In genomic region chr6:3908961-3909360, GRCh38 we compare ENCODE assay signal across 28 cellular contexts. TPM values are rescaled to one million over a fixed set of nuclear protein-coding genes. Genes with fewer than 3 reads are reported as not detected.
DNase-seq lines count a peak whose midpoint lies in the region; ATAC-seq, FAIRE-seq and TF ChIP-seq lines count a peak whose summit lies in the region.
"Had no signal": no experiment of that assay in that cellular context is flagged by ENCODE, and none has a peak within 500 bp of the region (broad histone marks: within the 10 kb centered on the region; RNA-seq: fewer than 3 reads in every experiment).

No MANE protein-coding gene starts in this region.

- in situ Hi-C loops in HepG2 (cut with HindIII; ENCODE audit: extremely low pct_ligation_motif_present, low pct_unique_long_range_greater_than_20kb): no loop called here

- no peaks in the 10 kb centered on the region for H4K20me1 ChIP-seq in HepG2 (ENCODE audit: insufficient read depth, low read length)

- H3K9me3 ChIP-seq in HepG2 (ENCODE audit: low read length): no peaks in the 10 kb centered on the region
- H3K9me3 ChIP-seq in right lobe of liver: no peaks in the 10 kb centered on the region
- H3K9me3 ChIP-seq in skeletal muscle tissue (ENCODE audit: control insufficient read depth in 3 of 3, low read length in 3 of 3): no peaks in the 10 kb centered on the region
- H3K9me3 ChIP-seq: BE2C had no signal

- WGBS in HepG2 (ENCODE audit: low lambda C conversion rate): 100% methylated on average over 3 of the region's 6 CpGs
- WGBS in right lobe of liver (ENCODE audit: insufficient coverage, low coverage, low lambda C conversion rate, missing lambda C conversion rate): 95% methylated on average over 3 of the region's 6 CpGs

- no peak for TF ChIP-seq RAD21 in HepG2 (CRISPR knock-in tag; IDR thresholded peaks at IDR 0.05)

- FAIRE-seq in HepG2 (lab: Jason Lieb, UNC): no peak
- FAIRE-seq: GM12892, GM19239, K562, RCC 7860 had no signal

- peak overlapping the region; percentile 69 for H3K4me2 ChIP-seq in HepG2 (ENCODE audit: low read depth, low read length)

- H3K36me3 ChIP-seq in HepG2 (replicated peaks in 1 of 2; ENCODE audit: control insufficient read depth in 1 of 2, insufficient read depth in 2 of 2, low read length in 2 of 2) (no peaks in the 10 kb centered on the region), right lobe of liver (no peaks in the 10 kb centered on the region), skeletal muscle tissue (ENCODE audit: control insufficient read depth in 3 of 3, insufficient read depth in 3 of 3, low read length in 3 of 3) (no peaks in the 10 kb centered on the region)
- H3K36me3 ChIP-seq: BE2C had no signal

- TF ChIP-seq POLR2A in HepG2 (IDR thresholded peaks at IDR 0.05; ENCODE audit: insufficient read depth in 1 of 2, low read depth in 2 of 2, low read length in 2 of 2) (no peak), right lobe of liver (IDR thresholded peaks at IDR 0.05) (no peak)

- ATAC-seq in HepG2 (no peak), right lobe of liver (no peak), GM21723 (IDR thresholded peaks at IDR 0.05; ENCODE audit: unreplicated experiment) (no peak)
- ATAC-seq: K562 had no signal

- intact Hi-C loops in HepG2 (cut with micrococcal nuclease; ENCODE audit: unreplicated experiment) (no loop called here), right lobe of liver (cut with DNase I) (no loop called here)

- POLR2A ChIA-PET in HepG2 (lab: Yijun Ruan, JAX): interaction anchor here (1.3 to 3.3 kb wide), 5 partner anchors 14 to 83 kb away, joined by 3 to 14 read pairs (median 9); no protein-coding TSS in a partner anchor

- no peak for TF ChIP-seq CTCF in HepG2 (CRISPR knock-in tag; IDR thresholded peaks at IDR 0.05)
- TF ChIP-seq CTCF in right lobe of liver (IDR thresholded peaks at IDR 0.05): no peak

- H3K27ac ChIP-seq in HepG2 (ENCODE audit: extremely low read length, insufficient read depth, low read length) (peak overlapping the region; percentile 23), right lobe of liver (no peak overlapping the region), skeletal muscle tissue (ENCODE audit: low read depth, low read length) (peak overlapping the region; percentile 67)

- DNase-seq in HepG2 (ENCODE audit: low spot score) (no peak), right lobe of liver (no peak), myocyte (ENCODE audit: low read depth) (peak; percentile 73), T-helper 9 cell (no peak), cerebellar nuclear complex (lab: John Stamatoyannopoulos, UW) (no peak)
- DNase-seq: 8988T; ACHN; BE2C; CD8-positive, alpha-beta memory T cell; DMS 273 treated with DMSO at 0.1 percent for 48 hours; DND-41; H7; Kasumi-1; NCI-H1092 treated with DMSO at 0.1 percent for 48 hours; NCI-H1436; NCI-H187 treated with DMSO at 0.1 percent for 48 hours; NCI-H2171 treated with DMSO at 0.1 percent for 48 hours; NCI-H345; NCI-H524 treated with DMSO at 0.1 percent for 48 hours; NCI-H774; SIG-M5 had no signal

- TF ChIP-seq EP300 in HepG2 (IDR thresholded peaks at IDR 0.05; ENCODE audit: low read depth in 2 of 2, low read length in 2 of 2): no peak
- no peak for TF ChIP-seq EP300 in HepG2 (CRISPR knock-in tag; IDR thresholded peaks at IDR 0.05; ENCODE audit: borderline replicate concordance)

- H3K27me3 ChIP-seq in HepG2 (ENCODE audit: control insufficient read depth in 1 of 2, insufficient read depth in 2 of 2, low read length in 2 of 2): no peaks in the 10 kb centered on the region
- H3K27me3 ChIP-seq in right lobe of liver: no peaks in the 10 kb centered on the region
- no peaks in the 10 kb centered on the region for H3K27me3 ChIP-seq in skeletal muscle tissue (ENCODE audit: control insufficient read depth in 3 of 3, insufficient read depth in 3 of 3, low read length in 3 of 3)

- H3K9ac ChIP-seq in HepG2 (ENCODE audit: insufficient read depth, low read depth, low read length) (no peak overlapping the region), skeletal muscle tissue (ENCODE audit: low read depth in 1 of 3, low read length in 3 of 3) (no peak overlapping the region)

- H3K4me1 ChIP-seq in HepG2 (ENCODE audit: insufficient read depth, low read length) (peaks cover 91% of the 10 kb centered on the region), right lobe of liver (peaks cover 0 to 36% (median 21%) of the 10 kb centered on the region in 4 donors), skeletal muscle tissue (ENCODE audit: control insufficient read depth in 3 of 3, insufficient read depth in 3 of 3, low read length in 3 of 3) (peaks cover 53 to 71% (median 64%) of the 10 kb centered on the region in 3 donors)

- H3K79me2 ChIP-seq in HepG2 (ENCODE audit: insufficient read depth, low read length): peaks cover 13% of the 10 kb centered on the region

- BruUV-seq in HepG2 (replicated peaks; lab: Mats Ljungman, UMichigan): no TSS peak

- no peak overlapping the region for H2AFZ ChIP-seq in HepG2 (ENCODE audit: low read length)

- CTCF ChIA-PET in HepG2 (lab: Yijun Ruan, JAX; ENCODE audit: low intra/inter-chr PET ratio, low total read pairs): no interaction called here

- H3K4me3 ChIP-seq in HepG2 (replicated peaks in 1 of 3; ENCODE audit: insufficient read depth in 1 of 3, low read depth in 2 of 3, low read length in 3 of 3): peak overlapping the region in 1 of 3 experiments; percentile 4; a peak in 1 of 6 replicates
- no peak overlapping the region for H3K4me3 ChIP-seq in right lobe of liver
- peak overlapping the region in 1 of 3 donors; percentile 2 for H3K4me3 ChIP-seq in skeletal muscle tissue (ENCODE audit: low read length in 3 of 3)
- H3K4me3 ChIP-seq: K562 had no signal

TF ChIP-seq in HepG2, 621 proteins besides CTCF, POLR2A, EP300 and RAD21 (continues in another document):
- 0 out of 2 replicates have a peak, but pooled peaks have one; percentile 36 for TF ChIP-seq ZBTB4 (CRISPR knock-in tag; IDR thresholded peaks at IDR 0.05; ENCODE audit: borderline replicate concordance)
- peak; percentile 46; the same call in 1 of the 2 replicates for TF ChIP-seq ZNF225 (CRISPR knock-in tag; IDR thresholded peaks at IDR 0.05)
- no peak for TF ChIP-seq ZSCAN29 (CRISPR knock-in tag; conservative IDR thresholded peaks at IDR 0.05)
- 0 out of 2 replicates have a peak, but pooled peaks have one; percentile 18 for TF ChIP-seq HIVEP1 (CRISPR knock-in tag; IDR thresholded peaks at IDR 0.05)
- 0 out of 2 replicates have a peak, but pooled peaks have one; percentile 3 for TF ChIP-seq GABPB1 (CRISPR knock-in tag; IDR thresholded peaks at IDR 0.05)

RNA-seq across cellular contexts. Expression of gene FAM50B, which starts 59.8 kb away (rescaled TPM):
- total RNA-seq in HepG2 (2016; rRNA removed; fragmentation: Illumina TruSeq; extraction: Trizol) (not detected in 2 replicates), right lobe of liver (10 to 100 TPM in 1 of 6 experiments, 1 to 10 TPM in 5; 3.6 to 11.1 (median 8.5) TPM), myocyte (6.8 and 7.2 TPM in 2 replicates), skeletal muscle tissue (12.0 TPM)
- total RNA-seq in HepG2 (2016; cell fraction: cytosol; rRNA removed; fragmentation: Illumina TruSeq; extraction: Trizol; ENCODE audit: low read depth): not detected in 2 replicates
- not detected in 2 replicates for total RNA-seq in HepG2 (2016; cell fraction: insoluble cytoplasmic fraction; rRNA removed; fragmentation: Illumina TruSeq; extraction: Trizol)
- total RNA-seq in HepG2 (2016; cell fraction: membrane; rRNA removed; fragmentation: Illumina TruSeq; extraction: Trizol): not detected in 2 replicates
- not detected in 2 replicates for total RNA-seq in HepG2 (2016; cell fraction: nucleus; rRNA removed; fragmentation: Illumina TruSeq; extraction: Trizol)
- polyA plus RNA-seq in HepG2 (2011; rRNA removed): 0.05 TPM in 1 of 2 replicates, not detected in the other
- polyA plus RNA-seq in HepG2 (2011; cell fraction: cytosol; rRNA removed): not detected in 2 replicates
- 0.07 TPM in 1 of 2 replicates, not detected in the other for polyA plus RNA-seq in HepG2 (2011; cell fraction: nucleus; rRNA removed)
- polyA plus RNA-seq in HepG2 (2012): not detected in 2 replicates
- not detected in 2 replicates for polyA plus RNA-seq in HepG2 (2016; cell fraction: cytosol; fragmentation: Illumina TruSeq; extraction: Trizol; ENCODE audit: low read depth)
- not detected in 2 replicates for polyA plus RNA-seq in HepG2 (2016; cell fraction: insoluble cytoplasmic fraction; fragmentation: Illumina TruSeq; extraction: Trizol; ENCODE audit: low read depth)
- not detected in 2 replicates for polyA plus RNA-seq in HepG2 (2016; cell fraction: membrane; fragmentation: Illumina TruSeq; extraction: Trizol; ENCODE audit: low read depth)
- not detected in 2 replicates for polyA plus RNA-seq in HepG2 (2016; cell fraction: nucleus; fragmentation: Illumina TruSeq; extraction: Trizol; ENCODE audit: insufficient read depth, low read depth)
- polyA minus RNA-seq in HepG2 (2011; rRNA and poly(A)+ RNA removed; ENCODE audit: low replicate concordance): 2.4 TPM in 1 of 2 replicates, not detected in the other
- not detected in 2 replicates for polyA minus RNA-seq in HepG2 (2011; cell fraction: cytosol; rRNA and poly(A)+ RNA removed)
- polyA minus RNA-seq in HepG2 (2011; cell fraction: nucleus; rRNA and poly(A)+ RNA removed): not detected in 2 replicates
- polyA plus RNA-seq in myocyte (2012): 10.8 TPM
- total RNA-seq: HT1080 had no signal

Comparison
In these comparisons a context has a peak if more than half of its experiments do, and no peak if none do; other contexts are left out.
1. H3K27ac ChIP-seq: peak in HepG2 (single experiment) and skeletal muscle tissue (single experiment); none in right lobe of liver (0 of 3).